ENCODE assay signal across 25 cellular contexts in the genomic region with DNA sequence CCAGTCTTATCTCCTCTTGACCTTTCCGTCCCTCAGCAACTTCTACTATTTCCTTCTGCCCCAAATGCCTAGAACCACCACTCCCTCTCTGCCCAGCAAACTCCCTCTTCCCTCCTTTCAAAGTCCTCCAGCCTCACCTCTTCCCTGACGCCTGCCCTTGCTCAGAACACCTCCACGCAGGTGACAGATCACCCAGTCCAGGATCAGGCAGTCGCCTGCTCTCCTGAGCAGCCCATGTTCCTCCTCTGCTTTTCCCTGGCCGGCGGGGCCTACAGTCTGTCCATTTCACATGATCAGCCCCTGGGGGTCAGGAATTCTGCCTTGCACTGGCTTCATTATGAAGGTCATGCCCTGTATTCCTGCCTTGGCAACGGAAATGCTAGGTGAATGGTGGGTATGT. TPM values are rescaled to one million over a fixed set of nuclear protein-coding genes. Genes with fewer than 3 reads are reported as not detected.
DNase-seq lines count a peak whose midpoint lies in the region; ATAC-seq, FAIRE-seq and TF ChIP-seq lines count a peak whose summit lies in the region.
"Had no signal": no experiment of that assay in that cellular context is flagged by ENCODE, and none has a peak within 500 bp of the region (broad histone marks: within the 10 kb centered on the region; RNA-seq: fewer than 3 reads in every experiment).

No MANE protein-coding gene starts in this region.

- peaks cover 2% of the 10 kb centered on the region for H3K36me3 Mint-ChIP-seq in activated naive CD4-positive, alpha-beta T cell treated with anti-CD3 and anti-CD28 coated beads, Interleukin-2, amount 50 U/mL, for 24 hours
- H3K36me3 Mint-ChIP-seq in activated naive CD4-positive, alpha-beta T cell treated with anti-CD3 and anti-CD28 coated beads, Interleukin-2, amount 10 ng/mL, durations not matched to agents 7 days and 5 days, result no peaks in the 10 kb centered on the region
- no peaks in the 10 kb centered on the region for H3K36me3 Mint-ChIP-seq in activated T-helper 1 cell treated with anti-CD3 and anti-CD28 coated beads, Interleukin-12 subunit alpha, Interleukin-12 subunit beta, Interleukin-2, Interleukin-4 antibody, amounts not matched to agents 30 ng/mL and 10 ng/mL and 1 ng/mL, durations not matched to agents 14 hours and 24 hours and 36 hours (ENCODE audit: low read depth)
- H3K36me3 Mint-ChIP-seq in memory B cell, result no peaks in the 10 kb centered on the region
- H3K36me3 Mint-ChIP-seq: CD8-positive, alpha-beta T cell; mesothelial cell of epicardium; neural progenitor cell; stimulated activated naive B cell treated with anti-CD40 and anti-IgM and Interleukin-4, amounts not matched to agents 10 μg/mL and 1 μg/mL and 100 μg/mL, for 72 hours had no signal

- H3K4me3 ChIP-seq in thoracic aorta, result peak overlapping the region; percentile 11
- H3K4me3 ChIP-seq: body of pancreas, neural progenitor cell had no signal

- no peaks in the 10 kb centered on the region for H3K9me3 ChIP-seq in thoracic aorta
- H3K9me3 ChIP-seq: body of pancreas had no signal

- no peaks in the 10 kb centered on the region for H3K9me3 Mint-ChIP-seq in activated naive CD4-positive, alpha-beta T cell treated with anti-CD3 and anti-CD28 coated beads, Interleukin-2, amount 50 U/mL, for 24 hours
- no peaks in the 10 kb centered on the region for H3K9me3 Mint-ChIP-seq in activated naive CD4-positive, alpha-beta T cell treated with anti-CD3 and anti-CD28 coated beads, Interleukin-2, amount 10 ng/mL, durations not matched to agents 7 days and 5 days
- H3K9me3 Mint-ChIP-seq in activated T-helper 1 cell treated with anti-CD3 and anti-CD28 coated beads, Interleukin-12 subunit alpha, Interleukin-12 subunit beta, Interleukin-2, Interleukin-4 antibody, amounts not matched to agents 30 ng/mL and 10 ng/mL and 1 ng/mL, durations not matched to agents 14 hours and 24 hours and 36 hours, result no peaks in the 10 kb centered on the region
- H3K9me3 Mint-ChIP-seq in memory B cell, result no peaks in the 10 kb centered on the region
- H3K9me3 Mint-ChIP-seq: activated CD8-positive, alpha-beta T cell treated with anti-CD3 and anti-CD28 coated beads for 36 hours; CD8-positive, alpha-beta T cell; mesothelial cell of epicardium; neural progenitor cell had no signal

- H3K27me3 Mint-ChIP-seq in activated naive CD4-positive, alpha-beta T cell treated with anti-CD3 and anti-CD28 coated beads, Interleukin-2, amount 50 U/mL, for 24 hours, result no peaks in the 10 kb centered on the region
- H3K27me3 Mint-ChIP-seq in activated naive CD4-positive, alpha-beta T cell treated with anti-CD3 and anti-CD28 coated beads, Interleukin-2, amount 10 ng/mL, durations not matched to agents 7 days and 5 days, result peaks cover 73% of the 10 kb centered on the region
- H3K27me3 Mint-ChIP-seq in activated T-helper 1 cell treated with anti-CD3 and anti-CD28 coated beads, Interleukin-12 subunit alpha, Interleukin-12 subunit beta, Interleukin-2, Interleukin-4 antibody, amounts not matched to agents 30 ng/mL and 10 ng/mL and 1 ng/mL, durations not matched to agents 14 hours and 24 hours and 36 hours (ENCODE audit: insufficient read depth), result peaks cover 20% of the 10 kb centered on the region
- peaks cover 2% of the 10 kb centered on the region for H3K27me3 Mint-ChIP-seq in memory B cell

- H3K4me1 ChIP-seq in thoracic aorta (ENCODE audit: control insufficient read depth in 1 of 2, low read depth in 2 of 2), result no peaks in the 10 kb centered on the region
- H3K4me1 ChIP-seq: body of pancreas, neural progenitor cell had no signal

- ATAC-seq in memory B cell (ENCODE audit: low read depth) (no peak), thoracic aorta (ENCODE audit: insufficient number of reproducible peaks, low FRiP score, low read depth) (no peak), GM19351 (IDR thresholded peaks at IDR 0.05; ENCODE audit: unreplicated experiment) (no peak)
- ATAC-seq: activated CD8-positive, alpha-beta T cell treated with anti-CD3 and anti-CD28 coated beads for 36 hours; body of pancreas; CD8-positive, alpha-beta T cell had no signal

- DNase-seq in activated naive CD4-positive, alpha-beta T cell treated with anti-CD3 and anti-CD28 coated beads, Interleukin-2, amount 10 ng/mL, durations not matched to agents 7 days and 5 days, result no peak
- no peak for DNase-seq in activated T-helper 1 cell treated with anti-CD3 and anti-CD28 coated beads, Interleukin-12 subunit alpha, Interleukin-12 subunit beta, Interleukin-2, Interleukin-4 antibody, amounts not matched to agents 30 ng/mL and 10 ng/mL and 1 ng/mL, durations not matched to agents 14 hours and 24 hours and 36 hours (ENCODE audit: low spot score)
- DNase-seq in memory B cell (ENCODE audit: low spot score in 2 of 2), result no peak
- DNase-seq in thoracic aorta (ENCODE audit: low spot score), result no peak
- no peak for DNase-seq in activated T-cell treated with anti-CD3 and anti-CD28 coated beads, Interleukin-2, amount 50 U/mL, for 48 hours
- DNase-seq in D721Med (ENCODE audit: insufficient read length, low spot score), result no peak
- DNase-seq: 8988T; activated CD4-positive, CD25-positive, alpha-beta regulatory T cell treated with anti-CD3 and anti-CD28 coated beads, Interleukin-2, amount 50 U/mL, for 72 hours; activated CD8-positive, alpha-beta T cell treated with anti-CD3 and anti-CD28 coated beads for 36 hours; activated gamma-delta T cell; CD8-positive, alpha-beta T cell; cerebellar nuclear complex; hippocampal formation; NCI-H146; NCI-H510A treated with DMSO at 0.1 percent for 48 hours; SHP77; stimulated activated CD4-positive, alpha-beta T cell treated with anti-CD3 and anti-CD28 coated beads, Interleukin-4, amount 100 ng/mL, for 4 hours; stimulated activated naive B cell treated with anti-CD40 and anti-IgM and Interleukin-4, amounts not matched to agents 10 μg/mL and 1 μg/mL and 100 μg/mL, for 72 hours had no signal

- H3K36me3 ChIP-seq in thoracic aorta, result no peaks in the 10 kb centered on the region
- H3K36me3 ChIP-seq: neural progenitor cell had no signal

- no peak for FAIRE-seq in D721Med (lab: Jason Lieb, UNC)
- FAIRE-seq: endothelial cell of umbilical vein, H1 had no signal

- CTCF ChIA-PET in activated naive CD4-positive, alpha-beta T cell treated with anti-CD3 and anti-CD28 coated beads, Interleukin-2, amount 10 ng/mL, durations not matched to agents 7 days and 5 days (lab: Charles Lee), result no interaction called here

- no peak overlapping the region for H3K4me3 Mint-ChIP-seq in activated naive CD4-positive, alpha-beta T cell treated with anti-CD3 and anti-CD28 coated beads, Interleukin-2, amount 50 U/mL, for 24 hours
- no peak overlapping the region for H3K4me3 Mint-ChIP-seq in activated naive CD4-positive, alpha-beta T cell treated with anti-CD3 and anti-CD28 coated beads, Interleukin-2, amount 10 ng/mL, durations not matched to agents 7 days and 5 days
- H3K4me3 Mint-ChIP-seq in activated T-helper 1 cell treated with anti-CD3 and anti-CD28 coated beads, Interleukin-12 subunit alpha, Interleukin-12 subunit beta, Interleukin-2, Interleukin-4 antibody, amounts not matched to agents 30 ng/mL and 10 ng/mL and 1 ng/mL, durations not matched to agents 14 hours and 24 hours and 36 hours, result no peak overlapping the region
- H3K4me3 Mint-ChIP-seq in memory B cell, result peak overlapping the region; percentile 53
- H3K4me3 Mint-ChIP-seq: activated CD8-positive, alpha-beta T cell treated with anti-CD3 and anti-CD28 coated beads for 36 hours; CD8-positive, alpha-beta T cell; mesothelial cell of epicardium; neural progenitor cell; stimulated activated naive B cell treated with anti-CD40 and anti-IgM and Interleukin-4, amounts not matched to agents 10 μg/mL and 1 μg/mL and 100 μg/mL, for 72 hours had no signal

- H3K27me3 ChIP-seq in thoracic aorta (replicated peaks; ENCODE audit: insufficient read depth), result no peaks in the 10 kb centered on the region
- H3K27me3 ChIP-seq: body of pancreas had no signal

- H3K4me1 Mint-ChIP-seq in activated naive CD4-positive, alpha-beta T cell treated with anti-CD3 and anti-CD28 coated beads, Interleukin-2, amount 50 U/mL, for 24 hours, result peaks cover 6% of the 10 kb centered on the region
- H3K4me1 Mint-ChIP-seq in activated naive CD4-positive, alpha-beta T cell treated with anti-CD3 and anti-CD28 coated beads, Interleukin-2, amount 10 ng/mL, durations not matched to agents 7 days and 5 days, result peaks cover 5% of the 10 kb centered on the region
- H3K4me1 Mint-ChIP-seq in activated T-helper 1 cell treated with anti-CD3 and anti-CD28 coated beads, Interleukin-12 subunit alpha, Interleukin-12 subunit beta, Interleukin-2, Interleukin-4 antibody, amounts not matched to agents 30 ng/mL and 10 ng/mL and 1 ng/mL, durations not matched to agents 14 hours and 24 hours and 36 hours (ENCODE audit: low read depth), result no peaks in the 10 kb centered on the region
- H3K4me1 Mint-ChIP-seq in memory B cell, result peaks cover 23% of the 10 kb centered on the region
- H3K4me1 Mint-ChIP-seq: mesothelial cell of epicardium, neural progenitor cell had no signal

- peak overlapping the region; percentile 24 for H3K27ac Mint-ChIP-seq in activated naive CD4-positive, alpha-beta T cell treated with anti-CD3 and anti-CD28 coated beads, Interleukin-2, amount 50 U/mL, for 24 hours
- no peak overlapping the region for H3K27ac Mint-ChIP-seq in activated naive CD4-positive, alpha-beta T cell treated with anti-CD3 and anti-CD28 coated beads, Interleukin-2, amount 10 ng/mL, durations not matched to agents 7 days and 5 days
- peak overlapping the region; percentile 8 for H3K27ac Mint-ChIP-seq in activated T-helper 1 cell treated with anti-CD3 and anti-CD28 coated beads, Interleukin-12 subunit alpha, Interleukin-12 subunit beta, Interleukin-2, Interleukin-4 antibody, amounts not matched to agents 30 ng/mL and 10 ng/mL and 1 ng/mL, durations not matched to agents 14 hours and 24 hours and 36 hours
- H3K27ac Mint-ChIP-seq in memory B cell, result peak overlapping the region; percentile 36
- H3K27ac Mint-ChIP-seq: activated CD8-positive, alpha-beta T cell treated with anti-CD3 and anti-CD28 coated beads for 36 hours; CD8-positive, alpha-beta T cell; mesothelial cell of epicardium; neural progenitor cell had no signal

- no peak overlapping the region for H3K27ac ChIP-seq in thoracic aorta
- H3K27ac ChIP-seq: neural progenitor cell had no signal

- intact Hi-C loops in activated T-helper 1 cell treated with anti-CD3 and anti-CD28 coated beads, Interleukin-12 subunit alpha, Interleukin-12 subunit beta, Interleukin-2, Interleukin-4 antibody, amounts not matched to agents 30 ng/mL and 10 ng/mL and 1 ng/mL, durations not matched to agents 14 hours and 24 hours and 36 hours (cut with micrococcal nuclease), result no loop called here

- no peak for TF ChIP-seq CTCF in thoracic aorta (IDR thresholded peaks at IDR 0.05)
- TF ChIP-seq CTCF in D721Med (IDR thresholded peaks at IDR 0.05; ENCODE audit: insufficient read depth, missing control alignments), result no peak

RNA-seq across cellular contexts. Expression of a gene that starts 0.4 kb away (rescaled TPM):
- not detected in 2 replicates for total RNA-seq in activated T-helper 1 cell treated with anti-CD3 and anti-CD28 coated beads, Interleukin-12 subunit alpha, Interleukin-12 subunit beta, Interleukin-2, Interleukin-4 antibody, amounts not matched to agents 30 ng/mL and 10 ng/mL and 1 ng/mL, durations not matched to agents 14 hours and 24 hours and 36 hours
- total RNA-seq in thoracic aorta, result 1 to 10 TPM in 1 of 2 donors, not detected in 1; 2.3 TPM
- total RNA-seq: activated CD8-positive, alpha-beta T cell treated with anti-CD3 and anti-CD28 coated beads for 36 hours; body of pancreas; CD8-positive, alpha-beta T cell; endothelial cell of umbilical vein; H1; mesothelial cell of epicardium had no signal

RNA-seq across cellular contexts. Expression of a gene that starts 24.8 kb away (rescaled TPM):
- 6.0 and 6.1 TPM in 2 replicates for total RNA-seq in activated T-helper 1 cell treated with anti-CD3 and anti-CD28 coated beads, Interleukin-12 subunit alpha, Interleukin-12 subunit beta, Interleukin-2, Interleukin-4 antibody, amounts not matched to agents 30 ng/mL and 10 ng/mL and 1 ng/mL, durations not matched to agents 14 hours and 24 hours and 36 hours
- total RNA-seq in thoracic aorta, result 1 to 10 TPM; 2.2 to 3.2 TPM
- total RNA-seq: endothelial cell of umbilical vein had no signal

RNA-seq across cellular contexts. Expression of a gene that starts 36.1 kb away (rescaled TPM):
- 142 and 153 TPM in 2 replicates for total RNA-seq in activated T-helper 1 cell treated with anti-CD3 and anti-CD28 coated beads, Interleukin-12 subunit alpha, Interleukin-12 subunit beta, Interleukin-2, Interleukin-4 antibody, amounts not matched to agents 30 ng/mL and 10 ng/mL and 1 ng/mL, durations not matched to agents 14 hours and 24 hours and 36 hours
- total RNA-seq in thoracic aorta, result 10 to 100 TPM; 23.2 to 32.8 TPM
